In the genomic region with DNA sequence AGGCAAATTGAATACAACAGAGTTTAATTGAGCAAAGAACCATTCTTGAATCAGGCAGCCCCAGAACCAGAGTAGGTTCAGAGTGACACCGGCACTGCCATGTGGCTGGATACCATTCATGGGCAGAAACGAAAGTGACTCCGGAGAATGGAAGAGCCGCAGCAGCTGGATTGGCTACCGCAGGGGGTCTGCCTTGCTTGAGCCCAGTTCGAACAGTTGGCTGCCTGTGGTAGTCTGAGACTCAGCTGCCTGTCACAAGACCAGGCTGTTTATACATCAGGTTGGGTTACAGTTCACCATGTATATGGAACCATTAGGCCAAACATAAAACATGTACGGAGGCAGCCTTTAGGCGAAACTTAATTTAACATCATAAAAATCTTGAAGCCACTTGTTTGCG, we compare ENCODE assay signal across 13 cellular contexts.
DNase-seq lines count a peak whose midpoint lies in the region; ATAC-seq and TF ChIP-seq lines count a peak whose summit lies in the region.
"Had no signal": no experiment of that assay in that cellular context is flagged by ENCODE, and none has a peak within 500 bp of the region (broad histone marks: within the 10 kb centered on the region; RNA-seq: fewer than 3 reads in every experiment).

No MANE protein-coding gene starts in this region.

- H3K27me3 Mint-ChIP-seq in WTC11 (ENCODE audit: low read depth): no peaks in the 10 kb centered on the region
- no peaks in the 10 kb centered on the region for H3K27me3 Mint-ChIP-seq in naive thymus-derived CD8-positive, alpha-beta T cell

- H3K27ac ChIP-seq in DND-41 (ENCODE audit: low read length): peak overlapping the region; percentile 54
- no peak overlapping the region for H3K27ac ChIP-seq in upper lobe of left lung
- H3K27ac ChIP-seq: BLaER1 treated with 17β-estradiol and CSF1 and Interleukin-3, amounts not matched to agents 10 nM and 100 nM; right atrium auricular region; SJSA1 had no signal

- peaks cover 22% of the 10 kb centered on the region for H3K4me1 Mint-ChIP-seq in WTC11
- peaks cover 58 to 90% (median 86%) of the 10 kb centered on the region in 4 donors for H3K4me1 Mint-ChIP-seq in naive thymus-derived CD8-positive, alpha-beta T cell

- H3K9me3 Mint-ChIP-seq in WTC11: no peaks in the 10 kb centered on the region
- peaks cover 0 to 9% (median 0%) of the 10 kb centered on the region in 9 donors for H3K9me3 Mint-ChIP-seq in naive thymus-derived CD8-positive, alpha-beta T cell

- H3K4me3 Mint-ChIP-seq in WTC11: no peak overlapping the region
- peak overlapping the region in 2 of 10 donors; percentile 29 to 62 for H3K4me3 Mint-ChIP-seq in naive thymus-derived CD8-positive, alpha-beta T cell

- DNase-seq in DND-41 (no peak), NCI-H146 (lab: John Stamatoyannopoulos, UW) (peak; percentile 89), WTC11 (ENCODE audit: low spot score) (no peak), myocyte (ENCODE audit: low read depth) (peak; percentile 95), NCI-H526 (lab: John Stamatoyannopoulos, UW) (no peak), upper lobe of left lung (no peak)
- DNase-seq in naive thymus-derived CD8-positive, alpha-beta T cell: no peak
- DNase-seq: amniotic stem cell; stimulated activated naive CD8-positive, alpha-beta T cell treated with anti-CD3 and anti-CD28 coated beads, Interleukin-15, Interleukin-2, amounts not matched to agents 100 U/mL and 50 U/mL, for 24 hours had no signal

- H3K27me3 ChIP-seq in DND-41 (ENCODE audit: insufficient read depth, low read length, poor library complexity): no peaks in the 10 kb centered on the region
- no peaks in the 10 kb centered on the region for H3K27me3 ChIP-seq in upper lobe of left lung
- H3K27me3 ChIP-seq: BLaER1 treated with 17β-estradiol and CSF1 and Interleukin-3, amounts not matched to agents 10 nM and 100 nM; right atrium auricular region; SJSA1 had no signal

- WGBS in upper lobe of left lung, 2 donors: 91% methylated on average over 9 of the region's 9 CpGs

- no peak overlapping the region for H3K9ac ChIP-seq in DND-41 (ENCODE audit: low read depth, low read length)
- H3K9ac ChIP-seq: BLaER1 treated with 17β-estradiol and CSF1 and Interleukin-3, amounts not matched to agents 10 nM and 100 nM had no signal

- no peak for TF ChIP-seq POLR2A in upper lobe of left lung (IDR thresholded peaks at IDR 0.05)

- ATAC-seq in DND-41 (ENCODE audit: insufficient read depth, low read depth) (no peak), WTC11 (peak; percentile 41; the same call in 1 of the 2 replicates), HG03039 (IDR thresholded peaks at IDR 0.05; ENCODE audit: unreplicated experiment) (no peak), upper lobe of left lung (ENCODE audit: low FRiP score in 2 of 2) (no peak)
- no peak for ATAC-seq in naive thymus-derived CD8-positive, alpha-beta T cell
- ATAC-seq: stimulated activated naive CD8-positive, alpha-beta T cell treated with anti-CD3 and anti-CD28 coated beads, Interleukin-15, Interleukin-2, amounts not matched to agents 100 U/mL and 50 U/mL, for 24 hours had no signal

- CTCF ChIA-PET in WTC11 (lab: Charles Lee): no interaction called here

- no peak overlapping the region for H3K27ac Mint-ChIP-seq in WTC11
- peak overlapping the region in 5 of 10 donors; percentile 8 to 97 (median 60) for H3K27ac Mint-ChIP-seq in naive thymus-derived CD8-positive, alpha-beta T cell

- H4K20me1 ChIP-seq in DND-41 (ENCODE audit: insufficient read depth, low read length): no peaks in the 10 kb centered on the region

- no peak overlapping the region for H3K4me3 ChIP-seq in DND-41 (ENCODE audit: low read depth in 1 of 2, low read length in 2 of 2)
- no peak overlapping the region for H3K4me3 ChIP-seq in upper lobe of left lung
- H3K4me3 ChIP-seq: BLaER1 treated with 17β-estradiol and CSF1 and Interleukin-3, amounts not matched to agents 10 nM and 100 nM; right atrium auricular region; SJSA1 had no signal

- POLR2A ChIA-PET in WTC11 (lab: Charles Lee): interaction anchor here (0.6 kb wide), 1 partner anchor 311 kb away, joined by 3 read pairs; no protein-coding TSS in a partner anchor
- POLR2A ChIA-PET in naive thymus-derived CD8-positive, alpha-beta T cell (lab: Charles Lee): interaction anchor here (1.3 to 1.5 kb wide), 2 partner anchors 23 to 123 kb away, joined by 3 to 4 read pairs; no protein-coding TSS in a partner anchor

- TF ChIP-seq CTCF in DND-41 (IDR thresholded peaks at IDR 0.05; ENCODE audit: borderline replicate concordance, extremely low read depth, low read length, poor library complexity, severe bottlenecking) (no peak), WTC11 (IDR thresholded peaks at IDR 0.05) (no peak), upper lobe of left lung (IDR thresholded peaks at IDR 0.05) (no peak)

- peaks cover 60% of the 10 kb centered on the region for H3K79me2 ChIP-seq in DND-41 (ENCODE audit: insufficient read depth, low read length)

- H3K9me3 ChIP-seq in DND-41 (ENCODE audit: insufficient read depth, low read length, severe bottlenecking): peaks cover 3% of the 10 kb centered on the region
- no peaks in the 10 kb centered on the region for H3K9me3 ChIP-seq in upper lobe of left lung
- H3K9me3 ChIP-seq: right atrium auricular region, SJSA1 had no signal

- no peak overlapping the region for H2AFZ ChIP-seq in DND-41 (ENCODE audit: low read depth, low read length)

- no peaks in the 10 kb centered on the region for H3K36me3 Mint-ChIP-seq in WTC11
- H3K36me3 Mint-ChIP-seq in naive thymus-derived CD8-positive, alpha-beta T cell: peaks cover 0 to 4% (median 0%) of the 10 kb centered on the region in 3 donors

- no peak overlapping the region for H3K4me2 ChIP-seq in DND-41 (ENCODE audit: insufficient read depth, low read length)
- H3K4me2 ChIP-seq: BLaER1 treated with 17β-estradiol and CSF1 and Interleukin-3, amounts not matched to agents 10 nM and 100 nM had no signal

- H3K4me1 ChIP-seq in DND-41 (ENCODE audit: insufficient read depth, low read length) (peaks cover 75% of the 10 kb centered on the region), upper lobe of left lung (peaks cover 28 to 39% (median 30%) of the 10 kb centered on the region in 4 donors)

- TF ChIP-seq EP300 in upper lobe of left lung (IDR thresholded peaks at IDR 0.05): no peak

- 0 out of 2 replicates have a peak, but pooled peaks cover 10% of the 10 kb centered on the region for H3K36me3 ChIP-seq in DND-41 (ENCODE audit: insufficient read depth, low read length)
- no peaks in the 10 kb centered on the region for H3K36me3 ChIP-seq in upper lobe of left lung
- H3K36me3 ChIP-seq: right atrium auricular region had no signal

TF ChIP-seq in WTC11, 78 proteins besides CTCF, POLR2A, EP300 and RAD21 (continues in another document):
- TF ChIP-seq RORB (CRISPR knock-in tag; IDR thresholded peaks at IDR 0.05): no peak
- no peak for TF ChIP-seq NFATC4 (CRISPR knock-in tag; IDR thresholded peaks at IDR 0.05)
- TF ChIP-seq ZNF396 (CRISPR knock-in tag; IDR thresholded peaks at IDR 0.05; ENCODE audit: borderline replicate concordance): no peak
- no peak for TF ChIP-seq E2F4 (CRISPR knock-in tag; IDR thresholded peaks at IDR 0.05; ENCODE audit: borderline replicate concordance, low read depth)
- no peak for TF ChIP-seq EMX1 (CRISPR knock-in tag; IDR thresholded peaks at IDR 0.05)
- TF ChIP-seq, protein P1, sequence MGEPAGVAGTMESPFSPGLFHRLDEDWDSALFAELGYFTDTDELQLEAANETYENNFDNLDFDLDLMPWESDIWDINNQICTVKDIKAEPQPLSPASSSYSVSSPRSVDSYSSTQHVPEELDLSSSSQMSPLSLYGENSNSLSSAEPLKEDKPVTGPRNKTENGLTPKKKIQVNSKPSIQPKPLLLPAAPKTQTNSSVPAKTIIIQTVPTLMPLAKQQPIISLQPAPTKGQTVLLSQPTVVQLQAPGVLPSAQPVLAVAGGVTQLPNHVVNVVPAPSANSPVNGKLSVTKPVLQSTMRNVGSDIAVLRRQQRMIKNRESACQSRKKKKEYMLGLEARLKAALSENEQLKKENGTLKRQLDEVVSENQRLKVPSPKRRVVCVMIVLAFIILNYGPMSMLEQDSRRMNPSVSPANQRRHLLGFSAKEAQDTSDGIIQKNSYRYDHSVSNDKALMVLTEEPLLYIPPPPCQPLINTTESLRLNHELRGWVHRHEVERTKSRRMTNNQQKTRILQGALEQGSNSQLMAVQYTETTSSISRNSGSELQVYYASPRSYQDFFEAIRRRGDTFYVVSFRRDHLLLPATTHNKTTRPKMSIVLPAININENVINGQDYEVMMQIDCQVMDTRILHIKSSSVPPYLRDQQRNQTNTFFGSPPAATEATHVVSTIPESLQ (CRISPR knock-in tag; IDR thresholded peaks at IDR 0.05): no peak
- no peak for TF ChIP-seq NR2C2 (CRISPR knock-in tag; IDR thresholded peaks at IDR 0.05)
- TF ChIP-seq ZNF121 (CRISPR knock-in tag; IDR thresholded peaks at IDR 0.05): no peak
- no peak for TF ChIP-seq TP53 (CRISPR knock-in tag; IDR thresholded peaks at IDR 0.05)
- no peak for TF ChIP-seq ZNF232 (CRISPR knock-in tag; IDR thresholded peaks at IDR 0.05)
- no peak for TF ChIP-seq TCF7 (CRISPR knock-in tag; IDR thresholded peaks at IDR 0.05; ENCODE audit: low read depth)
- TF ChIP-seq SOX15 (CRISPR knock-in tag; IDR thresholded peaks at IDR 0.05): no peak
- no peak for TF ChIP-seq MYBL2 (CRISPR knock-in tag; IDR thresholded peaks at IDR 0.05)
- no peak for TF ChIP-seq MLX (CRISPR knock-in tag; IDR thresholded peaks at IDR 0.05)

Comparison
In these comparisons a context has a peak if more than half of its experiments do, and no peak if none do; other contexts are left out.
1. DNase-seq: peak in NCI-H146 (single experiment) and myocyte (single experiment); none in DND-41 (single experiment), WTC11 (single experiment), naive thymus-derived CD8-positive, alpha-beta T cell (0 of 10), NCI-H526 (0 of 2) and upper lobe of left lung (0 of 2).